ENCODE assay signal across 8 cellular contexts in genomic region chr5:142922223-142922952, GRCh38.
A peak's percentile ranks its signal among the peaks of the same experiment; 100 is the strongest.
DNase-seq lines count a peak whose midpoint lies in the region; ATAC-seq and TF ChIP-seq lines count a peak whose summit lies in the region.

No MANE protein-coding gene starts in this region.

- H3K36me3 Mint-ChIP-seq in CD8-positive, alpha-beta T cell: peaks cover 48% of the 10 kb centered on the region

- peak; percentile 58 for TF ChIP-seq RAD21 in Ishikawa (IDR thresholded peaks at IDR 0.05; ENCODE audit: low read depth)

- ATAC-seq in CD8-positive, alpha-beta T cell: no peak
- peak; percentile 72 for ATAC-seq in GM19372 (IDR thresholded peaks at IDR 0.05; ENCODE audit: low read depth, unreplicated experiment)
- peak; percentile 65 to 80 (median 71) for ATAC-seq in psoas muscle
- no peak for ATAC-seq in HG02588 (IDR thresholded peaks at IDR 0.05; ENCODE audit: unreplicated experiment)

- no peak for DNase-seq in CD8-positive, alpha-beta T cell
- DNase-seq in SHP77 treated with DMSO at 0.1 percent for 48 hours (lab: John Stamatoyannopoulos, UW): peak; percentile 69
- peak; percentile 76 for DNase-seq in fibroblast of the aortic adventitia (ENCODE audit: low read depth)
- DNase-seq in psoas muscle: no peak
- DNase-seq in epidermal melanocyte (ENCODE audit: insufficient read length, low spot score): no peak

- TF ChIP-seq EP300 in Ishikawa (IDR thresholded peaks at IDR 0.05; ENCODE audit: borderline replicate concordance): no peak

- intact Hi-C loops in CD8-positive, alpha-beta T cell (cut with DNase I, micrococcal nuclease): loop anchor here (1.0 to 10.0 kb wide), 7 partner anchors 86 to 1272 kb away; partner anchors contain the start of gene NR3C1 (in 1 of the 2)
- intact Hi-C loops in psoas muscle (cut with DNase I): loop anchor here (5.0 to 10.0 kb wide), 2 partner anchors 482 to 900 kb away; partner anchors contain the start of gene NR3C1 (in 1 of the 2)

- peak overlapping the region; percentile 37 for H3K27ac Mint-ChIP-seq in CD8-positive, alpha-beta T cell

- CTCF ChIA-PET in CD8-positive, alpha-beta T cell (lab: Charles Lee): interaction anchor here (0.8 to 1.7 kb wide), 11 partner anchors 10 to 902 kb away, joined by 3 to 8 read pairs (median 4); no protein-coding TSS in a partner anchor

- no peaks in the 10 kb centered on the region for H3K9me3 ChIP-seq in CD8-positive, alpha-beta T cell (ENCODE audit: low read length)
- H3K9me3 ChIP-seq in psoas muscle: no peaks in the 10 kb centered on the region

- no peaks in the 10 kb centered on the region for H3K27me3 ChIP-seq in CD8-positive, alpha-beta T cell (ENCODE audit: insufficient read depth, low read length)
- no peaks in the 10 kb centered on the region for H3K27me3 ChIP-seq in psoas muscle (ENCODE audit: insufficient read depth in 3 of 3, low read length in 2 of 3)

- no peaks in the 10 kb centered on the region for H3K9me3 Mint-ChIP-seq in CD8-positive, alpha-beta T cell

- H3K4me1 ChIP-seq in CD8-positive, alpha-beta T cell (ENCODE audit: insufficient read depth, low read length): peaks cover 7% of the 10 kb centered on the region
- H3K4me1 ChIP-seq in psoas muscle: peaks cover 23% of the 10 kb centered on the region

- no peak overlapping the region for H3K4me3 Mint-ChIP-seq in CD8-positive, alpha-beta T cell

- no peak overlapping the region for H3K4me3 ChIP-seq in CD8-positive, alpha-beta T cell (ENCODE audit: low read depth, low read length)
- H3K4me3 ChIP-seq in fibroblast of the aortic adventitia (ENCODE audit: low read depth, low read length): no peak overlapping the region
- H3K4me3 ChIP-seq in psoas muscle: no peak overlapping the region

- H3K27me3 Mint-ChIP-seq in CD8-positive, alpha-beta T cell (ENCODE audit: low read depth): no peaks in the 10 kb centered on the region

- WGBS in psoas muscle, 3 donors: 43 to 64% (median 57%) methylated on average over 1 of the region's 1 CpG

- H3K36me3 ChIP-seq in CD8-positive, alpha-beta T cell (ENCODE audit: insufficient read depth, low read length): no peaks in the 10 kb centered on the region
- H3K36me3 ChIP-seq in psoas muscle (ENCODE audit: insufficient read depth in 1 of 2, low read depth in 1 of 2): no peaks in the 10 kb centered on the region

- H3K4me1 Mint-ChIP-seq in CD8-positive, alpha-beta T cell (ENCODE audit: low read depth): peaks cover 34% of the 10 kb centered on the region

- no peak overlapping the region for H3K27ac ChIP-seq in CD8-positive, alpha-beta T cell (ENCODE audit: low read depth, low read length)
- H3K27ac ChIP-seq in psoas muscle: no peak overlapping the region

- POLR2A ChIA-PET in CD8-positive, alpha-beta T cell (lab: Charles Lee): interaction anchor here (1.4 to 1.9 kb wide), 2 partner anchors 80 to 86 kb away, joined by 5 to 11 read pairs; no protein-coding TSS in a partner anchor

- no peak for TF ChIP-seq CTCF in CD8-positive, alpha-beta T cell (IDR thresholded peaks at IDR 0.05)
- peak; percentile 36 for TF ChIP-seq CTCF in fibroblast of the aortic adventitia (IDR thresholded peaks at IDR 0.05; ENCODE audit: insufficient read depth, low read length)
- TF ChIP-seq CTCF in psoas muscle (IDR thresholded peaks at IDR 0.05): peak; percentile 65

TF ChIP-seq in Ishikawa, 13 proteins besides CTCF, POLR2A, EP300 and RAD21:
- TF ChIP-seq TEAD4 (IDR thresholded peaks at IDR 0.05): no peak
- no peak for TF ChIP-seq CREB1 (IDR thresholded peaks at IDR 0.05; ENCODE audit: low read depth)
- TF ChIP-seq CEBPB (IDR thresholded peaks at IDR 0.05): no peak

Comparison
In these comparisons a context has a peak if more than half of its experiments do, and no peak if none do; other contexts are left out.
1. ATAC-seq: peak in GM19372 (single experiment) and psoas muscle (4 of 4); none in CD8-positive, alpha-beta T cell (single experiment) and HG02588 (single experiment).
2. DNase-seq: peak in SHP77 treated with DMSO at 0.1 percent for 48 hours (single experiment) and fibroblast of the aortic adventitia (single experiment); none in CD8-positive, alpha-beta T cell (0 of 7), psoas muscle (0 of 2) and epidermal melanocyte (single experiment).